ENCODE assay signal across 13 cellular contexts in the genomic region with DNA sequence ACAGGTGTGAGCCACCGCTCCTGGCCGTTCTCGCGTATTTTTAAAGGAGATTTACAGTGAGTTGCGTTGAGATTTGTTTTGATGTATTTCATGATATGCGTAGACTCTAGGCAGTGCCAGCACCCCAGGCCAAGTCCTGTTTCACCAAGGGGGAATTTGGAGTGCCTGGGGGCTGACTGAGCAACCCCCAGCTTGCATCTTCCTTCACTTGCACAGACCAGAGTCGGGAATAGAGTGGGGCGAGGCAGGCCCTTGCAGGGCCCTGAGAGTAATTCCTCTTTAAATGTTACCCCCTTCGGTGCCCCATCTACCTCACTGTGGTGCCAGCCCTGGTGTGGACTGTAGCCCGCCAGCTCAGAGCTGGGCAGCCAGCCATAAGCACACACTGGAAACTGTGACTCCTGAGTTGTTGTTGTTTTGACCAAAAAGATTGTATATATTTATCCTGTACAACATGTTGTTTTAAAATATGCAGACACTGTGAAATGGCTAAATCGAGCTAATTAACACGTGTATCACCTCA.
DNase-seq lines count a peak whose midpoint lies in the region; ATAC-seq and TF ChIP-seq lines count a peak whose summit lies in the region.
"Had no signal": no experiment of that assay in that cellular context is flagged by ENCODE, and none has a peak within 500 bp of the region (broad histone marks: within the 10 kb centered on the region; RNA-seq: fewer than 3 reads in every experiment).

No MANE protein-coding gene starts in this region.

- no peak overlapping the region for H3K14ac ChIP-seq in trophoblast cell (ENCODE audit: low read length)

- no peak overlapping the region for H3K23ac ChIP-seq in trophoblast cell (ENCODE audit: low read length)

- H3K4me3 Mint-ChIP-seq in natural killer cell treated with Interleukin-12 subunit alpha and Interleukin-12 subunit beta and Interleukin-15 and Interleukin-18, amount 100 ng/mL, for 72 hours: no peak overlapping the region
- no peak overlapping the region for H3K4me3 Mint-ChIP-seq in natural killer cell
- H3K4me3 Mint-ChIP-seq: B cell; CD4-positive, alpha-beta T cell had no signal

- H3K18ac ChIP-seq in trophoblast cell (ENCODE audit: low read length): no peak overlapping the region

- TF ChIP-seq CTCF in natural killer cell (IDR thresholded peaks at IDR 0.05): no peak
- no peak for TF ChIP-seq CTCF in upper lobe of right lung (IDR thresholded peaks at IDR 0.05)

- no peaks in the 10 kb centered on the region for H3K79me2 ChIP-seq in trophoblast cell (ENCODE audit: control insufficient read depth, insufficient read depth, low read length, poor library complexity)

- H4K12ac ChIP-seq in trophoblast cell (ENCODE audit: low read depth, low read length): no peak overlapping the region

- H3K9me3 ChIP-seq in trophoblast cell (ENCODE audit: insufficient read depth, low read depth, low read length): peaks cover 1% of the 10 kb centered on the region
- no peaks in the 10 kb centered on the region for H3K9me3 ChIP-seq in upper lobe of right lung

- no peak overlapping the region for H4K8ac ChIP-seq in trophoblast cell (ENCODE audit: low read depth, low read length)

- no peak for ATAC-seq in natural killer cell treated with Interleukin-12 subunit alpha and Interleukin-12 subunit beta and Interleukin-15 and Interleukin-18, amount 100 ng/mL, for 72 hours
- ATAC-seq in natural killer cell: no peak
- ATAC-seq in left ventricle myocardium superior: peak; percentile 50
- ATAC-seq in upper lobe of right lung: no peak
- ATAC-seq in GM19351 (IDR thresholded peaks at IDR 0.05; ENCODE audit: unreplicated experiment): no peak

- H2BK12ac ChIP-seq in trophoblast cell (ENCODE audit: low read length): no peak overlapping the region

- no CpG with 5 or more reads among the region's 12 CpGs for WGBS in trophoblast cell (ENCODE audit: extremely low coverage, insufficient coverage, insufficient read length)

- no peak overlapping the region for H2BK5ac ChIP-seq in trophoblast cell (ENCODE audit: low read depth, low read length, poor library complexity)

- no peak overlapping the region for H4K91ac ChIP-seq in trophoblast cell (ENCODE audit: low read depth, low read length)

- H3K4me3 ChIP-seq in trophoblast cell (ENCODE audit: low read depth, low read length) (no peak overlapping the region), upper lobe of right lung (no peak overlapping the region)

- no peaks in the 10 kb centered on the region for H3K4me1 Mint-ChIP-seq in natural killer cell treated with Interleukin-12 subunit alpha and Interleukin-12 subunit beta and Interleukin-15 and Interleukin-18, amount 100 ng/mL, for 72 hours (ENCODE audit: low read depth in 2 of 2)
- no peaks in the 10 kb centered on the region for H3K4me1 Mint-ChIP-seq in natural killer cell
- H3K4me1 Mint-ChIP-seq: B cell had no signal

- intact Hi-C loops in natural killer cell (cut with micrococcal nuclease) (no loop called here), left ventricle myocardium superior (cut with micrococcal nuclease) (no loop called here), upper lobe of right lung (cut with DNase I) (no loop called here)

- H2AFZ ChIP-seq in trophoblast cell (ENCODE audit: insufficient read depth, low read length, poor library complexity): no peak overlapping the region

- H2BK120ac ChIP-seq in trophoblast cell (ENCODE audit: insufficient read depth, low read length, poor library complexity): no peak overlapping the region

- H3K9ac ChIP-seq in trophoblast cell (ENCODE audit: low read length): no peak overlapping the region

- no peak overlapping the region for H2AK5ac ChIP-seq in trophoblast cell (ENCODE audit: low read length)

- no peak overlapping the region for H3K27ac Mint-ChIP-seq in natural killer cell treated with Interleukin-12 subunit alpha and Interleukin-12 subunit beta and Interleukin-15 and Interleukin-18, amount 100 ng/mL, for 72 hours
- no peak overlapping the region for H3K27ac Mint-ChIP-seq in natural killer cell
- H3K27ac Mint-ChIP-seq: B cell; CD4-positive, alpha-beta T cell had no signal

- peaks cover 5 to 12% of the 10 kb centered on the region in 2 donors for H3K27me3 Mint-ChIP-seq in natural killer cell treated with Interleukin-12 subunit alpha and Interleukin-12 subunit beta and Interleukin-15 and Interleukin-18, amount 100 ng/mL, for 72 hours
- peaks cover 0 to 13% of the 10 kb centered on the region in 2 donors for H3K27me3 Mint-ChIP-seq in natural killer cell (ENCODE audit: low read depth in 2 of 2)
- H3K27me3 Mint-ChIP-seq: B cell had no signal

- peak; percentile 15 for DNase-seq in natural killer cell treated with Interleukin-12 subunit alpha and Interleukin-12 subunit beta and Interleukin-15 and Interleukin-18, amount 100 ng/mL, for 72 hours (ENCODE audit: low spot score)
- DNase-seq in natural killer cell: no peak
- peak; percentile 43 for DNase-seq in left ventricle myocardium superior
- peak; percentile 50 to 67 for DNase-seq in trophoblast cell
- DNase-seq in upper lobe of right lung: peak; percentile 33
- no peak for DNase-seq in HK-2 (ENCODE audit: unreplicated experiment)
- DNase-seq in stimulated activated CD4-positive, alpha-beta T cell treated with anti-CD3 and anti-CD28 coated beads, Interleukin-1b, Interleukin-23, amount 100 ng/mL, for 48 hours: no peak
- DNase-seq: C1 segment of cervical spinal cord; Calu3; CD4-positive, alpha-beta T cell; DMS 273 treated with DMSO at 0.1 percent for 48 hours had no signal

- peaks cover 2% of the 10 kb centered on the region for H3K79me1 ChIP-seq in trophoblast cell (ENCODE audit: low read length)

- no peaks in the 10 kb centered on the region for H3K36me3 Mint-ChIP-seq in natural killer cell treated with Interleukin-12 subunit alpha and Interleukin-12 subunit beta and Interleukin-15 and Interleukin-18, amount 100 ng/mL, for 72 hours
- H3K36me3 Mint-ChIP-seq in natural killer cell: no peaks in the 10 kb centered on the region

- H3K27me3 ChIP-seq in trophoblast cell (ENCODE audit: insufficient read depth, low read length) (no peaks in the 10 kb centered on the region), upper lobe of right lung (peaks cover 6% of the 10 kb centered on the region)

- H3K4ac ChIP-seq in trophoblast cell (ENCODE audit: low read depth, low read length): no peak overlapping the region

- H3K9me3 Mint-ChIP-seq in natural killer cell treated with Interleukin-12 subunit alpha and Interleukin-12 subunit beta and Interleukin-15 and Interleukin-18, amount 100 ng/mL, for 72 hours: no peaks in the 10 kb centered on the region
- H3K9me3 Mint-ChIP-seq in natural killer cell: no peaks in the 10 kb centered on the region
- H3K9me3 Mint-ChIP-seq: CD4-positive, alpha-beta T cell had no signal

- no peaks in the 10 kb centered on the region for H3K36me3 ChIP-seq in trophoblast cell (ENCODE audit: control insufficient read depth in 1 of 2, insufficient read depth in 2 of 2, low read length in 2 of 2)
- H3K36me3 ChIP-seq in upper lobe of right lung: no peaks in the 10 kb centered on the region

- H3K4me1 ChIP-seq in trophoblast cell (ENCODE audit: control insufficient read depth in 1 of 2, insufficient read depth in 2 of 2, low read length in 2 of 2) (peaks cover 4% of the 10 kb centered on the region in 2 experiments), upper lobe of right lung (no peaks in the 10 kb centered on the region)

- H3K27ac ChIP-seq in trophoblast cell (ENCODE audit: low read depth, low read length) (no peak overlapping the region), upper lobe of right lung (no peak overlapping the region)

- no peak overlapping the region for H3K4me2 ChIP-seq in trophoblast cell (ENCODE audit: low read length)

Comparison
In these comparisons a context has a peak if more than half of its experiments do, and no peak if none do; other contexts are left out.
1. DNase-seq: peak in natural killer cell treated with Interleukin-12 subunit alpha and Interleukin-12 subunit beta and Interleukin-15 and Interleukin-18, amount 100 ng/mL, for 72 hours (single experiment), left ventricle myocardium superior (single experiment), trophoblast cell (2 of 2) and upper lobe of right lung (single experiment); none in natural killer cell (single experiment), HK-2 (single experiment) and stimulated activated CD4-positive, alpha-beta T cell treated with anti-CD3 and anti-CD28 coated beads, Interleukin-1b, Interleukin-23, amount 100 ng/mL, for 48 hours (single experiment).